28 cellular contexts compared by ENCODE assay signal in genomic region chr10:76190871-76191270, GRCh38.
A peak's percentile ranks its signal among the peaks of the same experiment; 100 is the strongest.
DNase-seq lines count a peak whose midpoint lies in the region; FAIRE-seq and TF ChIP-seq lines count a peak whose summit lies in the region.
"Had no signal": no experiment of that assay in that cellular context is flagged by ENCODE, and none has a peak within 500 bp of the region (broad histone marks: within the 10 kb centered on the region; RNA-seq: fewer than 3 reads in every experiment).

No MANE protein-coding gene starts in this region.

- H3K9me3 ChIP-seq in breast epithelium (no peaks in the 10 kb centered on the region), kidney (ENCODE audit: control insufficient read depth in 1 of 2, low read length in 2 of 2) (no peaks in the 10 kb centered on the region)
- H3K9me3 ChIP-seq: adrenal gland; BLaER1 treated with 17β-estradiol and CSF1 and Interleukin-3, amounts not matched to agents 10 nM and 100 nM; colonic mucosa; tibial nerve had no signal

- H3K4me3 ChIP-seq in retinal pigment epithelial cell (ENCODE audit: low read length) (no peak overlapping the region), breast epithelium (no peak overlapping the region), kidney (ENCODE audit: low read length in 2 of 2) (no peak overlapping the region)
- H3K4me3 ChIP-seq: adrenal gland; BLaER1 treated with 17β-estradiol and CSF1 and Interleukin-3, amounts not matched to agents 10 nM and 100 nM; colonic mucosa; GM23248; tibial nerve had no signal

- no peaks in the 10 kb centered on the region for H3K27me3 ChIP-seq in breast epithelium
- H3K27me3 ChIP-seq: adrenal gland; BLaER1 treated with 17β-estradiol and CSF1 and Interleukin-3, amounts not matched to agents 10 nM and 100 nM; colonic mucosa; tibial nerve had no signal

- intact Hi-C loops in breast epithelium (cut with DNase I; ENCODE audit: low total_unique reads) (no loop called here), kidney (cut with DNase I) (no loop called here)

- no peak overlapping the region for H3K9ac ChIP-seq in kidney (ENCODE audit: low read length in 2 of 2)
- H3K9ac ChIP-seq: BLaER1 treated with 17β-estradiol and CSF1 and Interleukin-3, amounts not matched to agents 10 nM and 100 nM; GM23248 had no signal

- no peak for TF ChIP-seq CTCF in retinal pigment epithelial cell (conservative IDR thresholded peaks at IDR 0.05; ENCODE audit: low read depth, low read length)
- TF ChIP-seq CTCF in breast epithelium (IDR thresholded peaks at IDR 0.05), result no peak
- TF ChIP-seq CTCF in kidney (IDR thresholded peaks at IDR 0.05; ENCODE audit: borderline replicate concordance, extremely low read depth, insufficient read depth), result no peak

- no peak for TF ChIP-seq POLR2A in breast epithelium (IDR thresholded peaks at IDR 0.05)

- DNase-seq in DMS153 treated with DMSO at 0.1 percent for 48 hours (lab: John Stamatoyannopoulos, UW; ENCODE audit: unreplicated experiment) (peak; percentile 38), DMS153 (lab: John Stamatoyannopoulos, UW) (no peak), NCI-H69 (lab: John Stamatoyannopoulos, UW) (peak; percentile 96), left kidney (ENCODE audit: low read depth, low spot score) (peak; percentile 59), retinal pigment epithelial cell (ENCODE audit: low read depth) (peak; percentile 56), breast epithelium (ENCODE audit: low spot score in 2 of 2) (no peak), kidney (no peak)
- DNase-seq in activated CD4-positive, alpha-beta T cell treated with anti-CD3 and anti-CD28 coated beads, Interleukin-2, amount 50 U/mL, for 1 hour, result no peak
- DNase-seq: activated CD8-positive, alpha-beta T cell treated with anti-CD3 and anti-CD28 coated beads for 36 hours; activated naive CD4-positive, alpha-beta T cell treated with anti-CD3 and anti-CD28 coated beads for 36 hours; adrenal gland; colonic mucosa; DND-41; effector CD8-positive, alpha-beta T cell; GM23248; HFFc6; hippocampal formation; NCI-H1092; NCI-H187; NCI-H2171 treated with DMSO at 0.1 percent for 48 hours; posterior cingulate gyrus; stimulated activated CD4-positive, alpha-beta T cell treated with anti-CD3 and anti-CD28 coated beads, Interleukin-15, amount 100 ng/mL, for 24 hours; stimulated activated CD4-positive, alpha-beta T cell treated with anti-CD3 and anti-CD28 coated beads, Interleukin-4, amount 100 ng/mL, for 4 hours; T-helper 2 cell had no signal

- H3K36me3 ChIP-seq in breast epithelium (no peaks in the 10 kb centered on the region), kidney (ENCODE audit: control insufficient read depth in 1 of 2, insufficient read depth in 2 of 2, low read length in 2 of 2) (no peaks in the 10 kb centered on the region)
- H3K36me3 ChIP-seq: adrenal gland; BLaER1 treated with 17β-estradiol and CSF1 and Interleukin-3, amounts not matched to agents 10 nM and 100 nM; colonic mucosa; tibial nerve had no signal

- FAIRE-seq in kidney (lab: Jason Lieb, UNC), result no peak

- H3K27ac ChIP-seq in breast epithelium (no peak overlapping the region), kidney (ENCODE audit: low read depth in 2 of 2, low read length in 2 of 2) (no peak overlapping the region)
- H3K27ac ChIP-seq: 22Rv1; adrenal gland; BLaER1 treated with 17β-estradiol and CSF1 and Interleukin-3, amounts not matched to agents 10 nM and 100 nM; colonic mucosa; epithelial cell of prostate; GM23248; tibial nerve had no signal

- H3K4me1 ChIP-seq in breast epithelium, result no peaks in the 10 kb centered on the region
- H3K4me1 ChIP-seq in kidney (ENCODE audit: control insufficient read depth in 1 of 2, insufficient read depth in 1 of 2, low read depth in 1 of 2, low read length in 2 of 2), result peaks cover 1 to 16% of the 10 kb centered on the region in 2 donors
- H3K4me1 ChIP-seq: colonic mucosa had no signal

Comparison
In these comparisons a context has a peak if more than half of its experiments do, and no peak if none do; other contexts are left out.
1. DNase-seq: peak in DMS153 treated with DMSO at 0.1 percent for 48 hours (single experiment), NCI-H69 (single experiment), left kidney (single experiment) and retinal pigment epithelial cell (single experiment); none in DMS153 (single experiment), activated CD4-positive, alpha-beta T cell treated with anti-CD3 and anti-CD28 coated beads, Interleukin-2, amount 50 U/mL, for 1 hour (single experiment), breast epithelium (0 of 2) and kidney (single experiment).